Comparison of ENCODE assay signal across 1 cellular context in the genomic region with DNA sequence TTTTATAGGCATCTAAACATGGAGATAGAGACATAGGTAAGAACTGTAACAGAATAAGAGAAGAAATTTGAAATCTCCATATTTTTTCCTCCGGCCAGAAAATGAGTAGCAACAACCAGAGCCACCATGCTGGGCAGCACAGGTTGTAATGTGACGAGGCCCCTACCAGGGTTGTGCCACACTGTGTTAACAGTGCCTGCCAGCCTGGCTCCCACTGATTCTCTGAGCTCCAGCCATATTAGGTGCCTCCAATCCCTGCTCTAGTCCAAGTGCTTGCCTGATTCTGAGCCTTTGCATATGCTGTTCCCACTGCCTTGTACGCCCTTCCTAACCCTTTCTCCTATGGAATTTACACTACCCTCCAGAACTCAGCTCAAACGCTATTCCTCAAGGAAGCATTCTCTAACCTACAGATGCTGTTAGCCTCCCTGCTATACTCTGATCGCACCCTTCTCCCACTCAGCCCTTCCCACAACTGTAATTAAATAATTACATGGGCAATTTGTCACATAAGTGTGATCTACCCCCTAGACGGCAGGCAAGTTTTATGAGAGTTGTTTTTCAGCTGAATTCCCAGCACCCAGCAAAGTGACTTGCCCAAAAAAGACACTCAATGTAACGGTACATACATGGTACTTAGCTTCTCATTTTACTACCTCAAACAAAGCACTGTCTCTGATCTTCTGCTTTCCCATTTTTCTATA.
TF ChIP-seq lines count a peak whose summit lies in the region.

No MANE protein-coding gene starts in this region.

TF ChIP-seq in IMR-90, 13 proteins besides CTCF, POLR2A, EP300 and RAD21:
- TF ChIP-seq, protein P1, sequence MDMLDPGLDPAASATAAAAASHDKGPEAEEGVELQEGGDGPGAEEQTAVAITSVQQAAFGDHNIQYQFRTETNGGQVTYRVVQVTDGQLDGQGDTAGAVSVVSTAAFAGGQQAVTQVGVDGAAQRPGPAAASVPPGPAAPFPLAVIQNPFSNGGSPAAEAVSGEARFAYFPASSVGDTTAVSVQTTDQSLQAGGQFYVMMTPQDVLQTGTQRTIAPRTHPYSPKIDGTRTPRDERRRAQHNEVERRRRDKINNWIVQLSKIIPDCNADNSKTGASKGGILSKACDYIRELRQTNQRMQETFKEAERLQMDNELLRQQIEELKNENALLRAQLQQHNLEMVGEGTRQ (IDR thresholded peaks at IDR 0.05; ENCODE audit: low read depth, low read length): no peak
- TF ChIP-seq RCOR1 (IDR thresholded peaks at IDR 0.05; ENCODE audit: insufficient replicate concordance, low read length) (no peak), BHLHE40 (IDR thresholded peaks at IDR 0.05; ENCODE audit: low read depth, low read length) (no peak), NFE2L2 (IDR thresholded peaks at IDR 0.05; ENCODE audit: low read depth, low read length) (no peak), CHD1 (IDR thresholded peaks at IDR 0.05; ENCODE audit: low read depth, low read length) (no peak), FOS (IDR thresholded peaks at IDR 0.05; ENCODE audit: low read depth, low read length) (no peak), CEBPB (IDR thresholded peaks at IDR 0.05; ENCODE audit: low read depth, low read length) (no peak), MXI1 (IDR thresholded peaks at IDR 0.05; ENCODE audit: borderline replicate concordance, low read depth, low read length) (no peak), MAFK (IDR thresholded peaks at IDR 0.05; ENCODE audit: low read depth, low read length) (no peak), RFX5 (IDR thresholded peaks at IDR 0.05; ENCODE audit: low read depth, low read length) (no peak), ELK1 (IDR thresholded peaks at IDR 0.05; ENCODE audit: borderline replicate concordance, low read depth, low read length) (no peak), SMC3 (IDR thresholded peaks at IDR 0.05; ENCODE audit: low read depth, low read length) (no peak), MAZ (IDR thresholded peaks at IDR 0.05; ENCODE audit: borderline replicate concordance, low read depth, low read length) (no peak)
